In the genomic region with DNA sequence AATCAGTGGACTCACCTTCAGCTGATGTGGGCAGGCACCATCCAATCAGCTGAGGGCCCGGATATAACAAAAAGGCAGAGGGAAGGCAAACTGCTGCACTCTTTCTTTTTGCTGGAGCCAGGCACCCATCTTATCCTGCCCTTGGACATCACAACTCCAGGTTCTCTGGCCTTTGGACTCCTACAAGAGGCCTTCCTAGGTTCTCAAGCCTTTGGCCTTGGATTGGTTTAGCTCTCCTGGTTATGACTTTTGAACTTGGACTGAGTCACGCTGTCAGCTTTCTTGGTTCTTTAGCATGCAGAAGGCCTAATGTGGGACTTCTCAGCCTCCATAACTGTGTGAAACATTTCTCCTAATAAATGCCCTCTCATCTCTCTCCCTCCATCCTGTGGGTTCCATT, we compare ENCODE assay signal across 1 cellular context.
TF ChIP-seq lines count a peak whose summit lies in the region.

No MANE protein-coding gene starts in this region.

TF ChIP-seq in H1, 55 proteins besides CTCF, POLR2A, EP300 and RAD21:
- TF ChIP-seq CTBP2 (IDR thresholded peaks at IDR 0.05; ENCODE audit: borderline replicate concordance, insufficient read depth, insufficient read length, low read length) = no peak
- TF ChIP-seq SP2 (IDR thresholded peaks at IDR 0.05; ENCODE audit: low read length) = no peak
- TF ChIP-seq SIN3A (conservative IDR thresholded peaks at IDR 0.05 in 1 of 2, IDR thresholded peaks at IDR 0.05 in 1 of 2; ENCODE audit: low read depth in 1 of 2, low read length in 2 of 2) = no peak
- no peak for TF ChIP-seq KDM1A (IDR thresholded peaks at IDR 0.05; ENCODE audit: borderline replicate concordance, low read length)
- TF ChIP-seq BACH1 (IDR thresholded peaks at IDR 0.05; ENCODE audit: low read length) = no peak
- TF ChIP-seq TAF1 (IDR thresholded peaks at IDR 0.05; ENCODE audit: low read depth, low read length) = no peak
